Comparison of ENCODE assay signal across 8 cellular contexts in genomic region chr7:77537136-77537594, GRCh38. TPM values are rescaled to one million over a fixed set of nuclear protein-coding genes. Genes with fewer than 3 reads are reported as not detected.
DNase-seq lines count a peak whose midpoint lies in the region; ATAC-seq, FAIRE-seq and TF ChIP-seq lines count a peak whose summit lies in the region.

PTPN12 (plus strand) TSS chr7:77537295; CDS start chr7:77537547, 252 bp downstream.

- no peak for FAIRE-seq in bronchial epithelial cell (lab: Jason Lieb, UNC)

- no peaks in the 10 kb centered on the region for H3K27me3 Mint-ChIP-seq in stimulated activated naive B cell treated with anti-CD40 and anti-IgM and Interleukin-4, amounts not matched to agents 10 μg/mL and 1 μg/mL and 100 μg/mL, for 72 hours

- peaks cover 7 to 34% of the 10 kb centered on the region in 2 donors for H3K4me1 Mint-ChIP-seq in stimulated activated naive B cell treated with anti-CD40 and anti-IgM and Interleukin-4, amounts not matched to agents 10 μg/mL and 1 μg/mL and 100 μg/mL, for 72 hours

- peak within 1 kb of the TSS; percentile 90 to 99 for H3K4me3 Mint-ChIP-seq in stimulated activated naive B cell treated with anti-CD40 and anti-IgM and Interleukin-4, amounts not matched to agents 10 μg/mL and 1 μg/mL and 100 μg/mL, for 72 hours

- H3K27ac Mint-ChIP-seq in stimulated activated naive B cell treated with anti-CD40 and anti-IgM and Interleukin-4, amounts not matched to agents 10 μg/mL and 1 μg/mL and 100 μg/mL, for 72 hours: peak within 1 kb of the TSS; percentile 95

- peak; percentile 78 for DNase-seq in NCI-H146 treated with DMSO at 0.1 percent for 48 hours (lab: John Stamatoyannopoulos, UW; ENCODE audit: unreplicated experiment)
- DNase-seq in NCI-H146 (lab: John Stamatoyannopoulos, UW): no peak
- peak; percentile 87 for DNase-seq in NCI-H2107 treated with DMSO at 0.1 percent for 48 hours (lab: John Stamatoyannopoulos, UW; ENCODE audit: unreplicated experiment)
- no peak for DNase-seq in bronchial epithelial cell (ENCODE audit: low read depth)
- no peak for DNase-seq in stimulated activated naive B cell treated with anti-CD40 and anti-IgM and Interleukin-4, amounts not matched to agents 10 μg/mL and 1 μg/mL and 100 μg/mL, for 72 hours

- H3K36me3 ChIP-seq in bronchial epithelial cell (ENCODE audit: control insufficient read depth, insufficient read depth, low read length): no peaks in the 10 kb centered on the region

- H3K9me3 Mint-ChIP-seq in stimulated activated naive B cell treated with anti-CD40 and anti-IgM and Interleukin-4, amounts not matched to agents 10 μg/mL and 1 μg/mL and 100 μg/mL, for 72 hours: no peaks in the 10 kb centered on the region

- no peaks in the 10 kb centered on the region for H3K27me3 ChIP-seq in bronchial epithelial cell (ENCODE audit: control insufficient read depth, insufficient read depth, low read length)
- no peaks in the 10 kb centered on the region for H3K27me3 ChIP-seq in layer of hippocampus (ENCODE audit: control insufficient read depth, insufficient read depth, low read length)

- H3K36me3 Mint-ChIP-seq in stimulated activated naive B cell treated with anti-CD40 and anti-IgM and Interleukin-4, amounts not matched to agents 10 μg/mL and 1 μg/mL and 100 μg/mL, for 72 hours: no peaks in the 10 kb centered on the region

- H3K4me3 ChIP-seq in bronchial epithelial cell (ENCODE audit: low read depth, low read length): peak within 1 kb of the TSS; percentile 62

- peak within 1 kb of the TSS; percentile 90 for H3K27ac ChIP-seq in layer of hippocampus (ENCODE audit: low read depth, low read length)

- TF ChIP-seq CTCF in bronchial epithelial cell (IDR thresholded peaks at IDR 0.05; ENCODE audit: insufficient read depth, low read length, severe bottlenecking): no peak

- ATAC-seq in HG02610 (IDR thresholded peaks at IDR 0.05; ENCODE audit: unreplicated experiment) (peak; percentile 24), GM19455 (IDR thresholded peaks at IDR 0.05; ENCODE audit: unreplicated experiment) (no peak)
- ATAC-seq in stimulated activated naive B cell treated with anti-CD40 and anti-IgM and Interleukin-4, amounts not matched to agents 10 μg/mL and 1 μg/mL and 100 μg/mL, for 72 hours (replicated peaks): peak; percentile 48 to 52

RNA-seq across cellular contexts. Expression of gene PTPN12, which starts in this region (rescaled TPM):
- total RNA-seq in bronchial epithelial cell: 25.0 and 48.4 TPM in 2 replicates

Comparison
In these comparisons a context has a peak if more than half of its experiments do, and no peak if none do; other contexts are left out.
1. DNase-seq: peak in NCI-H146 treated with DMSO at 0.1 percent for 48 hours (single experiment) and NCI-H2107 treated with DMSO at 0.1 percent for 48 hours (single experiment); none in NCI-H146 (single experiment), bronchial epithelial cell (single experiment) and stimulated activated naive B cell treated with anti-CD40 and anti-IgM and Interleukin-4, amounts not matched to agents 10 μg/mL and 1 μg/mL and 100 μg/mL, for 72 hours (single experiment).